ENCODE assay signal across 34 cellular contexts in genomic region chr3:62300617-62301016, GRCh38.
"Had no signal": no experiment of that assay in that cellular context is flagged by ENCODE, and none has a peak within 500 bp of the region (broad histone marks: within the 10 kb centered on the region; RNA-seq: fewer than 3 reads in every experiment).

No MANE protein-coding gene starts in this region.

- H3K4me3 ChIP-seq: MG63 had no signal

- H3K36me3 ChIP-seq: MG63 had no signal

- DNase-seq: Karpas-422, Kasumi-1, MG63, MM.1S, MV-4-11, NCI-H1048, NCI-H1092, NCI-H1092 treated with DMSO at 0.1 percent for 48 hours, NCI-H1105, NCI-H1105 treated with DMSO at 0.1 percent for 48 hours, NCI-H1417, NCI-H1417 treated with DMSO at 0.1 percent for 48 hours, NCI-H1436, NCI-H1436 treated with DMSO at 0.1 percent for 48 hours, NCI-H146, NCI-H1694, NCI-H1694 treated with DMSO at 0.1 percent for 48 hours, NCI-H187, NCI-H187 treated with DMSO at 0.1 percent for 48 hours, NCI-H1930, NCI-H2029, NCI-H2029 treated with DMSO at 0.1 percent for 48 hours, NCI-H2081, NCI-H2081 treated with DMSO at 0.1 percent for 48 hours, NCI-H2107, NCI-H2171, NCI-H2171 treated with DMSO at 0.1 percent for 48 hours, NCI-H2227 treated with DMSO at 0.1 percent for 48 hours, NCI-H226, NCI-H345, NCI-H446, NCI-H510A, NCI-H510A treated with DMSO at 0.1 percent for 48 hours, NCI-H524 had no signal

- H3K27me3 ChIP-seq: MG63 had no signal

- H3K9me3 ChIP-seq: MG63 had no signal
